ENCODE assay signal across 28 cellular contexts in the genomic region with DNA sequence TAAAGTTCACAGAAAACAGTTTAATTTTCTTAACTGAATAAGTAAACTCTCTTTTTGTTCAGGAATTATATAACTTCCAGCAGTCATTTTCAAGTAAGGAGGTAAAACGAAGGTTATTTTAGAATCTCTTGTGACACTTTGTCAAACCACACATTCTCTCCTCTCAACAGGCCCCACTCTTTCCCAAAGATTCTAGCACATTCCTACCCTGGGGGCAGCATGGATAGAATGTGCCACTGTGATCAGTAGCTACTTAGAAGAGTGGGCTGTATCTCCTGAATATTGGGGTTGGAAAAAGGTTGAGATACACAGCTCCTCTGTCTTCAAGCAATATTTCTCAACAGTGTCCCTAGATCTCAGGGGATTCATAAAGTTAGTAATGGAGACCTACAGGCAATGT.
"Had no signal": no experiment of that assay in that cellular context is flagged by ENCODE, and none has a peak within 500 bp of the region (broad histone marks: within the 10 kb centered on the region; RNA-seq: fewer than 3 reads in every experiment).

No MANE protein-coding gene starts in this region.

- H3K27me3 Mint-ChIP-seq: activated naive CD4-positive, alpha-beta T cell treated with anti-CD3 and anti-CD28 coated beads, Interleukin-2, amount 10 ng/mL, durations not matched to agents 7 days and 5 days; activated naive CD8-positive, alpha-beta T cell treated with anti-CD3 and anti-CD28 coated beads, Interleukin-2, amount 10 ng/mL, durations not matched to agents 7 days and 5 days had no signal

- H3K27ac Mint-ChIP-seq: activated CD4-positive, alpha-beta memory T cell treated with anti-CD3 and anti-CD28 coated beads, Interleukin-2, amount 10 ng/mL, durations not matched to agents 7 days and 5 days; activated CD4-positive, alpha-beta T cell treated with anti-CD3 and anti-CD28 coated beads for 36 hours; activated CD4-positive, alpha-beta T cell treated with anti-CD3 and anti-CD28 coated beads, Interleukin-2, amount 10 ng/mL, durations not matched to agents 24 days and 14 days; activated naive CD4-positive, alpha-beta T cell treated with anti-CD3 and anti-CD28 coated beads, Interleukin-2, amount 10 ng/mL, durations not matched to agents 7 days and 5 days; activated naive CD4-positive, alpha-beta T cell treated with anti-CD3 and anti-CD28 coated beads, Interleukin-2, amount 50 U/mL, for 72 hours; activated naive CD8-positive, alpha-beta T cell treated with anti-CD3 and anti-CD28 coated beads, Interleukin-2, amount 10 ng/mL, durations not matched to agents 7 days and 5 days; activated T-cell treated with anti-CD3 and anti-CD28 coated beads, Interleukin-2, amount 50 U/mL, for 24 hours; activated T-cell treated with anti-CD3 and anti-CD28 coated beads, Interleukin-2, amount 50 U/mL, for 72 hours; effector memory CD8-positive, alpha-beta T cell; T-helper 17 cell; T-helper 2 cell treated with Interferon-gamma antibody and Interleukin-4, amounts not matched to agents 5 μg/mL and 100 μg/mL, for 36 hours had no signal

- H3K4me3 ChIP-seq: esophagus muscularis mucosa, gastroesophageal sphincter had no signal

- DNase-seq: activated CD4-positive, alpha-beta memory T cell treated with anti-CD3 and anti-CD28 coated beads, Interleukin-2, amount 10 ng/mL, durations not matched to agents 7 days and 5 days; activated CD4-positive, alpha-beta T cell treated with anti-CD3 and anti-CD28 coated beads for 36 hours; activated CD4-positive, alpha-beta T cell treated with anti-CD3 and anti-CD28 coated beads, Interleukin-2, amount 10 ng/mL, durations not matched to agents 24 days and 14 days; activated CD4-positive, alpha-beta T cell treated with anti-CD3 and anti-CD28 coated beads, Interleukin-2, amount 50 U/mL, for 4 hours; activated CD4-positive, CD25-positive, alpha-beta regulatory T cell; activated CD4-positive, CD25-positive, alpha-beta regulatory T cell treated with anti-CD3 and anti-CD28 coated beads, Interleukin-2, amount 50 U/mL, for 72 hours; activated CD8-positive, alpha-beta memory T cell treated with anti-CD3 and anti-CD28 coated beads, Interleukin-2, amount 50 U/mL, for 48 hours; activated gamma-delta T cell; activated naive CD4-positive, alpha-beta T cell; activated naive CD4-positive, alpha-beta T cell treated with anti-CD3 and anti-CD28 coated beads, Interleukin-2, amount 10 ng/mL, durations not matched to agents 7 days and 5 days; activated naive CD8-positive, alpha-beta T cell treated with anti-CD3 and anti-CD28 coated beads, Interleukin-2, amount 10 ng/mL, durations not matched to agents 7 days and 5 days; activated T-cell treated with anti-CD3 and anti-CD28 coated beads for 4 hours; activated T-cell treated with anti-CD3 and anti-CD28 coated beads, Interleukin-2, amount 50 U/mL, for 24 hours; activated T-cell treated with anti-CD3 and anti-CD28 coated beads, Interleukin-2, amount 50 U/mL, for 72 hours; brain microvascular endothelial cell; cortex of kidney; dermis blood vessel endothelial cell; effector CD4-positive, alpha-beta T cell; effector memory CD8-positive, alpha-beta T cell; erythroblast; foreskin keratinocyte; T-helper 1 cell; T-helper 17 cell; T1000 had no signal

- ATAC-seq: activated CD4-positive, alpha-beta T cell treated with anti-CD3 and anti-CD28 coated beads for 36 hours; activated naive CD4-positive, alpha-beta T cell treated with anti-CD3 and anti-CD28 coated beads, Interleukin-2, amount 50 U/mL, for 72 hours; activated T-cell treated with anti-CD3 and anti-CD28 coated beads, Interleukin-2, amount 50 U/mL, for 72 hours; effector memory CD8-positive, alpha-beta T cell; foreskin keratinocyte; gastroesophageal sphincter; T-helper 17 cell had no signal

- H3K4me1 Mint-ChIP-seq: activated CD4-positive, alpha-beta memory T cell treated with anti-CD3 and anti-CD28 coated beads, Interleukin-2, amount 10 ng/mL, durations not matched to agents 7 days and 5 days; activated CD4-positive, alpha-beta T cell treated with anti-CD3 and anti-CD28 coated beads for 36 hours; activated CD4-positive, alpha-beta T cell treated with anti-CD3 and anti-CD28 coated beads, Interleukin-2, amount 10 ng/mL, durations not matched to agents 24 days and 14 days; activated naive CD4-positive, alpha-beta T cell treated with anti-CD3 and anti-CD28 coated beads, Interleukin-2, amount 10 ng/mL, durations not matched to agents 7 days and 5 days; activated naive CD8-positive, alpha-beta T cell treated with anti-CD3 and anti-CD28 coated beads, Interleukin-2, amount 10 ng/mL, durations not matched to agents 7 days and 5 days; T-helper 17 cell had no signal

- H3K36me3 Mint-ChIP-seq: activated naive CD4-positive, alpha-beta T cell treated with anti-CD3 and anti-CD28 coated beads, Interleukin-2, amount 10 ng/mL, durations not matched to agents 7 days and 5 days; activated naive CD4-positive, alpha-beta T cell treated with anti-CD3 and anti-CD28 coated beads, Interleukin-2, amount 50 U/mL, for 72 hours; activated naive CD8-positive, alpha-beta T cell treated with anti-CD3 and anti-CD28 coated beads, Interleukin-2, amount 10 ng/mL, durations not matched to agents 7 days and 5 days had no signal

- H3K4me1 ChIP-seq: gastroesophageal sphincter had no signal

- H3K9me3 Mint-ChIP-seq: T-helper 2 cell treated with Interferon-gamma antibody and Interleukin-4, amounts not matched to agents 5 μg/mL and 100 μg/mL, for 36 hours had no signal

- H3K36me3 ChIP-seq: brain microvascular endothelial cell, esophagus muscularis mucosa, gastroesophageal sphincter had no signal

- H3K27ac ChIP-seq: brain microvascular endothelial cell, esophagus muscularis mucosa, foreskin keratinocyte, gastroesophageal sphincter had no signal

- H3K27me3 ChIP-seq: brain microvascular endothelial cell, esophagus muscularis mucosa, foreskin keratinocyte, gastroesophageal sphincter had no signal

- H3K9me3 ChIP-seq: gastroesophageal sphincter had no signal

- H3K4me3 Mint-ChIP-seq: activated CD4-positive, alpha-beta memory T cell treated with anti-CD3 and anti-CD28 coated beads, Interleukin-2, amount 10 ng/mL, durations not matched to agents 7 days and 5 days; activated CD4-positive, alpha-beta T cell treated with anti-CD3 and anti-CD28 coated beads for 36 hours; activated CD4-positive, alpha-beta T cell treated with anti-CD3 and anti-CD28 coated beads, Interleukin-2, amount 10 ng/mL, durations not matched to agents 24 days and 14 days; activated naive CD4-positive, alpha-beta T cell treated with anti-CD3 and anti-CD28 coated beads, Interleukin-2, amount 10 ng/mL, durations not matched to agents 7 days and 5 days; activated naive CD8-positive, alpha-beta T cell treated with anti-CD3 and anti-CD28 coated beads, Interleukin-2, amount 10 ng/mL, durations not matched to agents 7 days and 5 days; activated T-cell treated with anti-CD3 and anti-CD28 coated beads, Interleukin-2, amount 50 U/mL, for 24 hours; activated T-cell treated with anti-CD3 and anti-CD28 coated beads, Interleukin-2, amount 50 U/mL, for 72 hours; effector memory CD8-positive, alpha-beta T cell; T-helper 17 cell; T-helper 2 cell treated with Interferon-gamma antibody and Interleukin-4, amounts not matched to agents 5 μg/mL and 100 μg/mL, for 36 hours had no signal
